Comparison of ENCODE assay signal across 11 cellular contexts in the genomic region with DNA sequence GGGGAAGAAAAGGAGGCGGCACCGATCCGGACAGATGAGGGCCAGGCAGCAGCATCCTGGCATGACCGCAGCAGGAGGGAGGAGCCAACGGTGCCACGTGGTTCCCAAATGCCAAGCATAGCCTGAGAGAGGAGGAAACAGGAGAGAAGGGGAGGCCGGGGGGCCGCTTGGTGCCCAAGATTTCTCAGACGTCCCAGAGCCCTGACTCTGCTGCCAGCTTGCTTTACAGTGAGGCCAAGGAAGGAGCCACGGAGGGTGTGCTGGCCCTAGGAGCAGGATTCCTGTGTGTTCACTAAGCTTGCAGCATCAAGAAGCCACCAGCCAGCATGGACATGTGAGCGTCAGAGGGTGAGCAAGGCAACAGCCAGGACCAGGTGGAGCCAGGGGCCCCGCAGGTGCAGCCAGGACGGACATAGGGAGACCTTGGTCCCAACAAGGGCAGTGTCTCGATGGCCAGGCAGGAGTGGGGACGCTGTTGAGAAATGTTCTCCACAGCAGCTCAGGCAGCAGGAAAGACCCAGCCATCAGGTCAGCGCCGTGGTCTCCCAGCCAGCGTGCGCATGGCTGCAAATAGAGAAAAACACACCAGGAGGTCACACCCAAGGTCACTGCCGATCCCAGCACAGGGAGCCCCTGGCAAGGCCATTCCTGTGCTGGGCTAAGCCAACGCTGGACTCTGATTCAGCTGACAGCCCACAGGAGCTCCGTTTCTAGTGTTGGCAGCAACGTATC.
DNase-seq lines count a peak whose midpoint lies in the region; ATAC-seq and TF ChIP-seq lines count a peak whose summit lies in the region.
"Had no signal": no experiment of that assay in that cellular context is flagged by ENCODE, and none has a peak within 500 bp of the region (broad histone marks: within the 10 kb centered on the region; RNA-seq: fewer than 3 reads in every experiment).

No MANE protein-coding gene starts in this region.

- no peak for ATAC-seq in GM19351 (IDR thresholded peaks at IDR 0.05; ENCODE audit: unreplicated experiment)

- peak overlapping the region; percentile 62 for H3K56ac ChIP-seq in mesendoderm (ENCODE audit: low read length)

- no peak overlapping the region for H4K5ac ChIP-seq in mesendoderm (ENCODE audit: low read length)

- H3K4me3 ChIP-seq in mesendoderm (ENCODE audit: low read length) = no peak overlapping the region
- H3K4me3 ChIP-seq: cardiac muscle cell had no signal

- peaks cover 16% of the 10 kb centered on the region for H3K4me1 Mint-ChIP-seq in MCF 10A (ENCODE audit: insufficient read depth, unreplicated experiment)
- H3K4me1 Mint-ChIP-seq in activated naive CD8-positive, alpha-beta T cell treated with anti-CD3 and anti-CD28 coated beads for 36 hours = peaks cover 65% of the 10 kb centered on the region

- DNase-seq in T47D (ENCODE audit: low read depth in 1 of 2, low spot score in 1 of 2) (peak; percentile 58 to 84), MCF 10A (ENCODE audit: unreplicated experiment) (no peak), mesendoderm (no peak), NCI-H1048 (lab: John Stamatoyannopoulos, UW) (no peak), T-helper 9 cell (no peak), cortex of kidney (lab: John Stamatoyannopoulos, UW) (no peak)
- DNase-seq in activated naive CD8-positive, alpha-beta T cell treated with anti-CD3 and anti-CD28 coated beads for 36 hours = no peak
- DNase-seq: NCI-H1417, OCI-M1 had no signal

- H3K27me3 Mint-ChIP-seq in MCF 10A (ENCODE audit: insufficient read depth, unreplicated experiment) = peaks cover 50% of the 10 kb centered on the region
- peaks cover 11% of the 10 kb centered on the region for H3K27me3 Mint-ChIP-seq in activated naive CD8-positive, alpha-beta T cell treated with anti-CD3 and anti-CD28 coated beads for 36 hours

- intact Hi-C loops in MCF 10A (cut with micrococcal nuclease) = no loop called here

- no peak overlapping the region for H2BK5ac ChIP-seq in mesendoderm (ENCODE audit: low read length)

- no peaks in the 10 kb centered on the region for H3K27me3 ChIP-seq in mesendoderm (ENCODE audit: insufficient read depth, low read length, poor library complexity)
- H3K27me3 ChIP-seq: cardiac muscle cell had no signal

- WGBS in mesendoderm (ENCODE audit: extremely low coverage, insufficient coverage, low lambda C conversion rate) = no CpG with 5 or more reads among the region's 23 CpGs

- TF ChIP-seq CTCF in MCF 10A (IDR thresholded peaks at IDR 0.05; ENCODE audit: unreplicated experiment) = no peak

- in situ Hi-C loops in T47D (cut with HindIII; ENCODE audit: low pct_unique_long_range_greater_than_20kb, low sequenced_read_pairs) = no loop called here

- H4K8ac ChIP-seq in mesendoderm (ENCODE audit: low read depth, low read length) = no peak overlapping the region

- no peak overlapping the region for H2AK5ac ChIP-seq in mesendoderm (ENCODE audit: low read length)

- H3K27ac Mint-ChIP-seq in MCF 10A (ENCODE audit: low read depth, unreplicated experiment) = no peak overlapping the region
- H3K27ac Mint-ChIP-seq in activated naive CD8-positive, alpha-beta T cell treated with anti-CD3 and anti-CD28 coated beads for 36 hours = peak overlapping the region; percentile 98

- H2BK15ac ChIP-seq in mesendoderm (replicated peaks; ENCODE audit: low read depth) = no peak overlapping the region

- no peak overlapping the region for H2BK120ac ChIP-seq in mesendoderm (ENCODE audit: low read depth, low read length)

- POLR2A ChIA-PET in MCF 10A (lab: Yijun Ruan, JAX) = no interaction called here

- H3K79me1 ChIP-seq in mesendoderm (ENCODE audit: low read length) = no peaks in the 10 kb centered on the region

- no peak overlapping the region for H3K18ac ChIP-seq in mesendoderm (ENCODE audit: low read length)

- H3K27ac ChIP-seq in mesendoderm (ENCODE audit: low read depth, low read length) = no peak overlapping the region
- H3K27ac ChIP-seq: cardiac muscle cell had no signal

- no peak overlapping the region for H3K4ac ChIP-seq in mesendoderm (ENCODE audit: low read depth, low read length)

- H3K36me3 Mint-ChIP-seq in MCF 10A (ENCODE audit: insufficient read depth, unreplicated experiment) = no peaks in the 10 kb centered on the region
- H3K36me3 Mint-ChIP-seq in activated naive CD8-positive, alpha-beta T cell treated with anti-CD3 and anti-CD28 coated beads for 36 hours = peaks cover 10% of the 10 kb centered on the region

- CTCF ChIA-PET in MCF 10A (lab: Yijun Ruan, JAX) = interaction anchor here (0.8 kb wide), 1 partner anchor 17 kb away, joined by 3 read pairs; no protein-coding TSS in a partner anchor

- no TSS peak for BruUV-seq in MCF 10A (replicated peaks; lab: Mats Ljungman, UMichigan)

- no peak overlapping the region for H3K23ac ChIP-seq in mesendoderm (ENCODE audit: low read length)

- no peak overlapping the region for H3K9ac ChIP-seq in mesendoderm (ENCODE audit: low read length)

- H3K79me2 ChIP-seq in mesendoderm (ENCODE audit: control insufficient read depth, insufficient read depth, low read length) = no peaks in the 10 kb centered on the region

- H3K4me3 Mint-ChIP-seq in MCF 10A (ENCODE audit: unreplicated experiment) = no peak overlapping the region
- H3K4me3 Mint-ChIP-seq in activated naive CD8-positive, alpha-beta T cell treated with anti-CD3 and anti-CD28 coated beads for 36 hours = peak overlapping the region; percentile 58

- peaks cover 8% of the 10 kb centered on the region for H3K9me3 Mint-ChIP-seq in MCF 10A (ENCODE audit: unreplicated experiment)
- peaks cover 12% of the 10 kb centered on the region for H3K9me3 Mint-ChIP-seq in activated naive CD8-positive, alpha-beta T cell treated with anti-CD3 and anti-CD28 coated beads for 36 hours

- no peaks in the 10 kb centered on the region for H3K36me3 ChIP-seq in mesendoderm (ENCODE audit: control insufficient read depth, insufficient read depth, low read length)
- H3K36me3 ChIP-seq: cardiac muscle cell had no signal

- H3K4me1 ChIP-seq in mesendoderm (ENCODE audit: control insufficient read depth, low read depth, low read length) = peaks cover under 1% of the 10 kb centered on the region

- no peak overlapping the region for H3K4me2 ChIP-seq in mesendoderm (ENCODE audit: low read length)

Comparison
In these comparisons a context has a peak if more than half of its experiments do, and no peak if none do; other contexts are left out.
1. DNase-seq: peak in T47D (2 of 2); none in MCF 10A (single experiment), activated naive CD8-positive, alpha-beta T cell treated with anti-CD3 and anti-CD28 coated beads for 36 hours (single experiment), mesendoderm (single experiment), NCI-H1048 (single experiment), T-helper 9 cell (single experiment) and cortex of kidney (single experiment).